ENCODE assay signal across 8 cellular contexts in genomic region chr18:61892683-61893303, GRCh38. TPM values are rescaled to one million over a fixed set of nuclear protein-coding genes. Genes with fewer than 3 reads are reported as not detected.
DNase-seq lines count a peak whose midpoint lies in the region; ATAC-seq and TF ChIP-seq lines count a peak whose summit lies in the region.

Gene RNF152, minus strand, starts transcription at chr18:61893007. Its CDS starts 76,544 bp downstream, at chr18:61816463.

- H3K27me3 ChIP-seq in ascending aorta = no peaks in the 10 kb centered on the region

- no peaks in the 10 kb centered on the region for H3K9me3 ChIP-seq in ascending aorta

- H3K27ac ChIP-seq in ascending aorta = peak within 1 kb of the TSS; percentile 67 to 84

- intact Hi-C loops in ascending aorta (cut with DNase I) (loop anchor here (1.0 to 5.0 kb wide), 5 partner anchors 40 to 256 kb away; no protein-coding TSS in a partner anchor), left ventricle myocardium superior (cut with micrococcal nuclease) (loop anchor here (5.0 kb wide), 1 partner anchor 60 kb away; no protein-coding TSS in a partner anchor), posterior vena cava (cut with DNase I) (loop anchor here (5.0 to 10.0 kb wide), 3 partner anchors 158 to 308 kb away; no protein-coding TSS in a partner anchor)

- H3K4me3 ChIP-seq in GM12864 (ENCODE audit: low read depth, low read length) (peak within 1 kb of the TSS; percentile 53), ascending aorta (peak within 1 kb of the TSS; percentile 93 to 95)

- no peak for DNase-seq in GM12864 (ENCODE audit: low read depth)
- DNase-seq in NCI-H82 treated with DMSO at 0.1 percent for 48 hours (lab: John Stamatoyannopoulos, UW; ENCODE audit: unreplicated experiment) = peak; percentile 79
- DNase-seq in ascending aorta (ENCODE audit: low spot score in 2 of 2) = peak in 1 of 2 donors; percentile 68
- peak; percentile 47 for DNase-seq in left ventricle myocardium superior
- no peak for DNase-seq in posterior vena cava (ENCODE audit: low spot score)
- no peak for DNase-seq in DMS114 treated with DMSO at 0.1 percent for 48 hours (lab: John Stamatoyannopoulos, UW; ENCODE audit: unreplicated experiment)
- no peak for DNase-seq in GM19238 (ENCODE audit: insufficient read length, low spot score)
- no peak for DNase-seq in RKO (ENCODE audit: low spot score)

- peaks cover 0 to 14% of the 10 kb centered on the region in 2 donors for H3K4me1 ChIP-seq in ascending aorta

- peak; percentile 25 for ATAC-seq in left ventricle myocardium superior

- H3K36me3 ChIP-seq in ascending aorta = no peaks in the 10 kb centered on the region

- no peak for TF ChIP-seq CTCF in GM12864 (IDR thresholded peaks at IDR 0.05; ENCODE audit: low read depth, low read length, missing control alignments)
- TF ChIP-seq CTCF in ascending aorta (IDR thresholded peaks at IDR 0.05) = no peak

RNA-seq across cellular contexts. Expression of gene RNF152, which starts in this region (rescaled TPM):
- total RNA-seq in ascending aorta = 9.6 TPM
- total RNA-seq in left ventricle myocardium superior = 10.8 TPM
- 10 to 100 TPM; 13.5 to 17.3 TPM for total RNA-seq in posterior vena cava

Comparison
In these comparisons a context has a peak if more than half of its experiments do, and no peak if none do; other contexts are left out.
1. DNase-seq: peak in NCI-H82 treated with DMSO at 0.1 percent for 48 hours (single experiment) and left ventricle myocardium superior (single experiment); none in GM12864 (single experiment), posterior vena cava (single experiment), DMS114 treated with DMSO at 0.1 percent for 48 hours (single experiment), GM19238 (single experiment) and RKO (single experiment).